7 cellular contexts compared by ENCODE assay signal in the genomic region with DNA sequence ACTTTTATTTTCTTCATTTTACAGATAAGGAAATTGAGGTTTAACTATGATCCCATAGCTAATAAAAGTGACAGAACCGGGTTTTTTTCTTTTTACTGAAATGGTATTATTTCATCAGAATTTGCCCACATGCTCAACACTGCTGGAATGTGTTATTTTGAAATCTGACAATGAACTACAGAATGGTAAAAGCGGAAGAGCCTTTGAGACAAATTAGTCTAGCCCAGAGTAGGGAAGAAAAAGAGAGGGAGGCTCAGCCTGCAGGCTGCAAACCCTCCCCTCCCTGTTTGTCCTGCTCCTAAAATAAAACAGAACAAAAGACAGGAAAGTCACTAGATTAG.
A peak's percentile ranks its signal among the peaks of the same experiment; 100 is the strongest.
DNase-seq lines count a peak whose midpoint lies in the region; ATAC-seq and TF ChIP-seq lines count a peak whose summit lies in the region.

No MANE protein-coding gene starts in this region.

- H3K36me3 Mint-ChIP-seq in activated T-helper 1 cell treated with anti-CD3 and anti-CD28 coated beads, Interleukin-12 subunit alpha, Interleukin-12 subunit beta, Interleukin-2, Interleukin-4 antibody, amounts not matched to agents 30 ng/mL and 10 ng/mL and 1 ng/mL, durations not matched to agents 14 hours and 24 hours and 36 hours (ENCODE audit: low read depth), result peaks cover 5% of the 10 kb centered on the region

- H3K4me1 ChIP-seq in HUES6 (ENCODE audit: control insufficient read depth, insufficient read depth, low read length) (peaks cover 37% of the 10 kb centered on the region), right cardiac atrium (ENCODE audit: control insufficient read depth, insufficient read depth, low read length) (peaks cover 14% of the 10 kb centered on the region), suprapubic skin (peaks cover 43% of the 10 kb centered on the region)

- H3K27ac Mint-ChIP-seq in activated T-helper 1 cell treated with anti-CD3 and anti-CD28 coated beads, Interleukin-12 subunit alpha, Interleukin-12 subunit beta, Interleukin-2, Interleukin-4 antibody, amounts not matched to agents 30 ng/mL and 10 ng/mL and 1 ng/mL, durations not matched to agents 14 hours and 24 hours and 36 hours, result peak overlapping the region; percentile 95

- H3K36me3 ChIP-seq in HUES6 (ENCODE audit: control insufficient read depth, insufficient read depth, low read length), result no peaks in the 10 kb centered on the region
- no peaks in the 10 kb centered on the region for H3K36me3 ChIP-seq in suprapubic skin

- TF ChIP-seq EP300 in suprapubic skin (IDR thresholded peaks at IDR 0.05), result no peak

- no peak for TF ChIP-seq CTCF in suprapubic skin (IDR thresholded peaks at IDR 0.05)

- intact Hi-C loops in activated T-helper 1 cell treated with anti-CD3 and anti-CD28 coated beads, Interleukin-12 subunit alpha, Interleukin-12 subunit beta, Interleukin-2, Interleukin-4 antibody, amounts not matched to agents 30 ng/mL and 10 ng/mL and 1 ng/mL, durations not matched to agents 14 hours and 24 hours and 36 hours (cut with micrococcal nuclease), result loop anchor here (5.0 kb wide), 4 partner anchors 39 to 186 kb away; no protein-coding TSS in a partner anchor
- intact Hi-C loops in right cardiac atrium (cut with DNase I), result no loop called here

- H3K27me3 Mint-ChIP-seq in activated T-helper 1 cell treated with anti-CD3 and anti-CD28 coated beads, Interleukin-12 subunit alpha, Interleukin-12 subunit beta, Interleukin-2, Interleukin-4 antibody, amounts not matched to agents 30 ng/mL and 10 ng/mL and 1 ng/mL, durations not matched to agents 14 hours and 24 hours and 36 hours (ENCODE audit: insufficient read depth), result no peaks in the 10 kb centered on the region

- peak; percentile 45 to 68 for ATAC-seq in right cardiac atrium

- no peaks in the 10 kb centered on the region for H3K27me3 ChIP-seq in HUES6 (ENCODE audit: control insufficient read depth, insufficient read depth, low read length)
- H3K27me3 ChIP-seq in right cardiac atrium (ENCODE audit: control insufficient read depth, insufficient read depth), result no peaks in the 10 kb centered on the region
- H3K27me3 ChIP-seq in suprapubic skin, result no peaks in the 10 kb centered on the region

- H3K9ac ChIP-seq in HUES6 (ENCODE audit: low read length), result peak overlapping the region; percentile 50

- H3K4me1 Mint-ChIP-seq in activated T-helper 1 cell treated with anti-CD3 and anti-CD28 coated beads, Interleukin-12 subunit alpha, Interleukin-12 subunit beta, Interleukin-2, Interleukin-4 antibody, amounts not matched to agents 30 ng/mL and 10 ng/mL and 1 ng/mL, durations not matched to agents 14 hours and 24 hours and 36 hours (ENCODE audit: low read depth), result peaks cover 44% of the 10 kb centered on the region

- 25% methylated on average over 2 of the region's 2 CpGs for WGBS in right cardiac atrium
- WGBS in suprapubic skin, result 28% methylated on average over 2 of the region's 2 CpGs

- TF ChIP-seq POLR2A in suprapubic skin (IDR thresholded peaks at IDR 0.05), result no peak

- H3K9me3 ChIP-seq in HUES6 (ENCODE audit: control insufficient read depth, insufficient read depth, low read depth, low read length) (peaks cover 14% of the 10 kb centered on the region), right cardiac atrium (ENCODE audit: control insufficient read depth, low read length) (peaks cover 3% of the 10 kb centered on the region), suprapubic skin (no peaks in the 10 kb centered on the region)

- peak overlapping the region; percentile 43 for H3K4me3 Mint-ChIP-seq in activated T-helper 1 cell treated with anti-CD3 and anti-CD28 coated beads, Interleukin-12 subunit alpha, Interleukin-12 subunit beta, Interleukin-2, Interleukin-4 antibody, amounts not matched to agents 30 ng/mL and 10 ng/mL and 1 ng/mL, durations not matched to agents 14 hours and 24 hours and 36 hours

- peaks cover 22% of the 10 kb centered on the region for H3K9me3 Mint-ChIP-seq in activated T-helper 1 cell treated with anti-CD3 and anti-CD28 coated beads, Interleukin-12 subunit alpha, Interleukin-12 subunit beta, Interleukin-2, Interleukin-4 antibody, amounts not matched to agents 30 ng/mL and 10 ng/mL and 1 ng/mL, durations not matched to agents 14 hours and 24 hours and 36 hours

- DNase-seq in activated T-helper 1 cell treated with anti-CD3 and anti-CD28 coated beads, Interleukin-12 subunit alpha, Interleukin-12 subunit beta, Interleukin-2, Interleukin-4 antibody, amounts not matched to agents 30 ng/mL and 10 ng/mL and 1 ng/mL, durations not matched to agents 14 hours and 24 hours and 36 hours (ENCODE audit: low spot score), result no peak
- DNase-seq in right cardiac atrium (no peak), suprapubic skin (ENCODE audit: low spot score in 2 of 2) (no peak), NCI-H1092 (lab: John Stamatoyannopoulos, UW) (no peak)
- no peak for DNase-seq in effector CD8-positive, alpha-beta T cell (lab: John Stamatoyannopoulos, UW)
- no peak for DNase-seq in activated CD4-positive, alpha-beta T cell treated with anti-CD3 and anti-CD28 coated beads for 48 hours

- H3K27ac ChIP-seq in HUES6 (ENCODE audit: low read depth, low read length) (peak overlapping the region; percentile 80; the same call in 1 of the 2 replicates), right cardiac atrium (ENCODE audit: low read length) (peak overlapping the region; percentile 80), suprapubic skin (peak overlapping the region; percentile 91)

- H3K4me3 ChIP-seq in HUES6 (ENCODE audit: low read depth, low read length), result no peak overlapping the region
- no peak overlapping the region for H3K4me3 ChIP-seq in right cardiac atrium (ENCODE audit: low read length)
- H3K4me3 ChIP-seq in suprapubic skin, result no peak overlapping the region
